15 cellular contexts compared by ENCODE assay signal in the genomic region with DNA sequence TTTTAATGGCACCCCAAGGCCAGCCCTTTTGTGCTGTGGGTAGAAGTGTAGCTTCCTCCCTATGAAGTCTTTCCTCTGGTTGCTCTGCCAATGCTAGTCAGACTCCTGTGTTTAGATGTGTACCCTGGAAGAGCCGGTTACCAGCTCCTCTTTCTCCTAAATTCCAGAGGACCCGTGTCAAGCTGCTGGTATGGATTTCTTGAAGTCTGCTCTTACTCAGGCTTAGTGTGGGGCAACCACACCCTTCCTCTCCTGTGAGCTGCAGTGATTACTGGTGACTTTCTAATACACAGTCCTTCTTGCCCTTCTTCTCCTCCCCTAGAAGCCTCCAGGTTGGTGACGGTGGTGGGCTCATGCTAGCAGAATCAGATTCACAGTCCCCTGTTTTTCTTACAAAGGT.
DNase-seq lines count a peak whose midpoint lies in the region; ATAC-seq, FAIRE-seq and TF ChIP-seq lines count a peak whose summit lies in the region.
"Had no signal": no experiment of that assay in that cellular context is flagged by ENCODE, and none has a peak within 500 bp of the region (broad histone marks: within the 10 kb centered on the region; RNA-seq: fewer than 3 reads in every experiment).

No MANE protein-coding gene starts in this region.

- H2AFZ ChIP-seq in keratinocyte (ENCODE audit: control insufficient read depth, low read length), result peak overlapping the region; percentile 40

- H3K4me3 ChIP-seq in brain microvascular endothelial cell (ENCODE audit: low read depth, low read length) (no peak overlapping the region), keratinocyte (ENCODE audit: control insufficient read depth in 2 of 3, extremely low read depth in 1 of 3, insufficient read depth in 2 of 3, low read depth in 1 of 3, low read length in 3 of 3) (no peak overlapping the region)
- H3K4me3 ChIP-seq: left ventricle myocardium inferior had no signal

- CTCF ChIA-PET in activated CD8-positive, alpha-beta T cell treated with anti-CD3 and anti-CD28 coated beads for 36 hours (lab: Charles Lee), result interaction anchor here (1.0 kb wide), 1 partner anchor 347 kb away, joined by 3 read pairs; no protein-coding TSS in a partner anchor

- no peaks in the 10 kb centered on the region for H3K9me3 Mint-ChIP-seq in activated CD8-positive, alpha-beta T cell treated with anti-CD3 and anti-CD28 coated beads for 36 hours
- H3K9me3 Mint-ChIP-seq: dendritic cell treated with granulocyte-macrophage colony-stimulating factor and Interleukin-4, amounts not matched to agents 40 ng/mL and 50 ng/mL, for 4 days had no signal

- H3K27me3 ChIP-seq in brain microvascular endothelial cell (replicated peaks) (no peaks in the 10 kb centered on the region), keratinocyte (ENCODE audit: control insufficient read depth, extremely low read depth, insufficient read depth, low read length) (no peaks in the 10 kb centered on the region)

- peak overlapping the region; percentile 64 for H3K4me2 ChIP-seq in keratinocyte (ENCODE audit: control insufficient read depth, extremely low read depth, insufficient read depth, low read depth, low read length)

- dilution Hi-C loops in keratinocyte (cut with MboI; ENCODE audit: extremely low pct_ligation_motif_present, low sequenced_read_pairs), result no loop called here

- no peaks in the 10 kb centered on the region for H4K20me1 ChIP-seq in keratinocyte (ENCODE audit: control insufficient read depth, extremely low read depth, insufficient read depth, low read length)

- peaks cover 7% of the 10 kb centered on the region for H3K27me3 Mint-ChIP-seq in activated CD8-positive, alpha-beta T cell treated with anti-CD3 and anti-CD28 coated beads for 36 hours

- H3K36me3 ChIP-seq in brain microvascular endothelial cell (replicated peaks) (no peaks in the 10 kb centered on the region), keratinocyte (ENCODE audit: control insufficient read depth in 2 of 2, extremely low read depth in 1 of 2, insufficient read depth in 2 of 2, low read length in 2 of 2) (no peaks in the 10 kb centered on the region)
- H3K36me3 ChIP-seq: left ventricle myocardium inferior, neutrophil had no signal

- FAIRE-seq in HTR-8/SVneo (lab: Jason Lieb, UNC) (no peak), keratinocyte (lab: Jason Lieb, UNC) (peak; percentile 43)

- TF ChIP-seq CTCF in AG09319 (IDR thresholded peaks at IDR 0.05; ENCODE audit: low read depth, low read length) (no peak), brain microvascular endothelial cell (IDR thresholded peaks at IDR 0.05; ENCODE audit: low read depth, low read length, missing control alignments) (no peak), keratinocyte (optimal IDR thresholded peaks at IDR 0.05 in 1 of 3, IDR thresholded peaks at IDR 0.05 in 1 of 3, conservative IDR thresholded peaks at IDR 0.05 in 1 of 3; ENCODE audit: extremely low read depth in 1 of 3, insufficient read depth in 2 of 3, low read length in 3 of 3) (no peak)
- no peak for TF ChIP-seq CTCF in activated CD8-positive, alpha-beta T cell treated with anti-CD3 and anti-CD28 coated beads for 36 hours (IDR thresholded peaks at IDR 0.05)

- no peaks in the 10 kb centered on the region for H3K79me2 ChIP-seq in keratinocyte (ENCODE audit: control insufficient read depth, insufficient read depth, low read length)

- H3K27ac Mint-ChIP-seq in activated CD8-positive, alpha-beta T cell treated with anti-CD3 and anti-CD28 coated beads for 36 hours, result no peak overlapping the region
- H3K27ac Mint-ChIP-seq: dendritic cell treated with granulocyte-macrophage colony-stimulating factor and Interleukin-4, amounts not matched to agents 40 ng/mL and 50 ng/mL, for 4 days had no signal

- H3K27ac ChIP-seq in brain microvascular endothelial cell, result peak overlapping the region; percentile 45
- peak overlapping the region; percentile 52 for H3K27ac ChIP-seq in keratinocyte (ENCODE audit: control insufficient read depth, insufficient read depth, low read length)
- H3K27ac ChIP-seq: neutrophil had no signal

- DNase-seq in AG09319 (ENCODE audit: extremely low read depth, low read depth), result peak; percentile 34
- peak; percentile 51 for DNase-seq in HTR-8/SVneo (ENCODE audit: insufficient read length, low spot score)
- peak; percentile 56 for DNase-seq in brain microvascular endothelial cell
- DNase-seq in keratinocyte (ENCODE audit: low read depth, low spot score), result no peak
- DNase-seq in KG1 (lab: John Stamatoyannopoulos, UW), result no peak
- DNase-seq in activated CD8-positive, alpha-beta T cell treated with anti-CD3 and anti-CD28 coated beads for 36 hours, result no peak
- DNase-seq in NCI-H2171 (lab: John Stamatoyannopoulos, UW), result no peak
- DNase-seq: activated CD4-positive, alpha-beta T cell treated with anti-CD3 and anti-CD28 coated beads, Interleukin-2, amount 50 U/mL, for 48 hours; C1 segment of cervical spinal cord; glutamatergic neuron; left ventricle myocardium inferior; T-helper 1 cell had no signal

- no peaks in the 10 kb centered on the region for H3K9me1 ChIP-seq in keratinocyte (ENCODE audit: control insufficient read depth, extremely low read depth, insufficient read depth, low read length)

- POLR2A ChIA-PET in activated CD8-positive, alpha-beta T cell treated with anti-CD3 and anti-CD28 coated beads for 36 hours (lab: Charles Lee), result interaction anchor here (0.6 kb wide), 1 partner anchor 267 kb away, joined by 4 read pairs; no protein-coding TSS in a partner anchor

- no peaks in the 10 kb centered on the region for H3K4me1 Mint-ChIP-seq in activated CD8-positive, alpha-beta T cell treated with anti-CD3 and anti-CD28 coated beads for 36 hours (ENCODE audit: low read depth)

- in situ Hi-C loops in brain microvascular endothelial cell (cut with HindIII; ENCODE audit: low pct_ligation_motif_present, low sequenced_read_pairs), result no loop called here

- no peaks in the 10 kb centered on the region for H3K9me3 ChIP-seq in keratinocyte (ENCODE audit: control insufficient read depth, low read depth, low read length)
- H3K9me3 ChIP-seq: left ventricle myocardium inferior, neutrophil had no signal

- no peak overlapping the region for H3K9ac ChIP-seq in keratinocyte (ENCODE audit: control insufficient read depth, extremely low read depth, insufficient read depth, low read length)

- H3K4me3 Mint-ChIP-seq in activated CD8-positive, alpha-beta T cell treated with anti-CD3 and anti-CD28 coated beads for 36 hours, result no peak overlapping the region
- H3K4me3 Mint-ChIP-seq: dendritic cell treated with granulocyte-macrophage colony-stimulating factor and Interleukin-4, amounts not matched to agents 40 ng/mL and 50 ng/mL, for 4 days had no signal

- no peaks in the 10 kb centered on the region for H3K36me3 Mint-ChIP-seq in activated CD8-positive, alpha-beta T cell treated with anti-CD3 and anti-CD28 coated beads for 36 hours (ENCODE audit: low read depth)

- H3K4me1 ChIP-seq in keratinocyte (ENCODE audit: control insufficient read depth, extremely low read depth, insufficient read depth, low read length), result peaks cover 30% of the 10 kb centered on the region
- H3K4me1 ChIP-seq: left ventricle myocardium inferior had no signal

- no peak for ATAC-seq in GM21576 (IDR thresholded peaks at IDR 0.05; ENCODE audit: unreplicated experiment)
- no peak for ATAC-seq in activated CD8-positive, alpha-beta T cell treated with anti-CD3 and anti-CD28 coated beads for 36 hours

- intact Hi-C loops in activated CD8-positive, alpha-beta T cell treated with anti-CD3 and anti-CD28 coated beads for 36 hours (cut with micrococcal nuclease), result no loop called here

Comparison
In these comparisons a context has a peak if more than half of its experiments do, and no peak if none do; other contexts are left out.
1. DNase-seq: peak in AG09319 (single experiment), HTR-8/SVneo (single experiment) and brain microvascular endothelial cell (single experiment); none in keratinocyte (single experiment), KG1 (single experiment), activated CD8-positive, alpha-beta T cell treated with anti-CD3 and anti-CD28 coated beads for 36 hours (single experiment) and NCI-H2171 (single experiment).